In genomic region chr3:113231827-113232253, GRCh38 we compare ENCODE assay signal across 8 cellular contexts.
DNase-seq lines count a peak whose midpoint lies in the region; TF ChIP-seq lines count a peak whose summit lies in the region.

No MANE protein-coding gene starts in this region.

- DNase-seq in DMS53 (lab: John Stamatoyannopoulos, UW) (peak; percentile 71), NCI-H1694 treated with DMSO at 0.1 percent for 48 hours (lab: John Stamatoyannopoulos, UW) (peak; percentile 75), brain microvascular endothelial cell (peak; percentile 92), epidermal melanocyte (ENCODE audit: insufficient read length, low spot score) (no peak), NCI-H1436 treated with DMSO at 0.1 percent for 48 hours (lab: John Stamatoyannopoulos, UW) (no peak)
- DNase-seq in stimulated activated CD4-positive, alpha-beta T cell treated with anti-CD3 and anti-CD28 coated beads, Interleukin-4, amount 100 ng/mL, for 4 hours = no peak
- no peak for DNase-seq in activated CD4-positive, alpha-beta T cell treated with anti-CD3 and anti-CD28 coated beads, Interleukin-2, amount 50 U/mL, for 1 hour

- in situ Hi-C loops in brain microvascular endothelial cell (cut with HindIII; ENCODE audit: low pct_ligation_motif_present, low sequenced_read_pairs) = no loop called here

- H3K27me3 ChIP-seq in brain microvascular endothelial cell (replicated peaks) (no peaks in the 10 kb centered on the region), muscle layer of colon (ENCODE audit: control insufficient read depth in 1 of 2, insufficient read depth in 2 of 2, low read length in 2 of 2) (no peaks in the 10 kb centered on the region)

- no peak for TF ChIP-seq CTCF in brain microvascular endothelial cell (IDR thresholded peaks at IDR 0.05; ENCODE audit: low read depth, low read length, missing control alignments)

- H3K9ac ChIP-seq in muscle layer of colon (ENCODE audit: low read length) = peak overlapping the region; percentile 7

- no peaks in the 10 kb centered on the region for H3K36me3 ChIP-seq in brain microvascular endothelial cell (replicated peaks)
- H3K36me3 ChIP-seq in muscle layer of colon (ENCODE audit: insufficient read depth, low read length) = peaks cover 25% of the 10 kb centered on the region

- H3K27ac ChIP-seq in brain microvascular endothelial cell (peak overlapping the region; percentile 78), muscle layer of colon (ENCODE audit: low read depth, low read length) (peak overlapping the region; percentile 35)

- H3K9me3 ChIP-seq in muscle layer of colon (ENCODE audit: low read length) = no peaks in the 10 kb centered on the region

- H3K4me3 ChIP-seq in brain microvascular endothelial cell (ENCODE audit: low read depth, low read length) (no peak overlapping the region), muscle layer of colon (ENCODE audit: low read depth in 1 of 2, low read length in 2 of 2) (no peak overlapping the region)

- peaks cover 69% of the 10 kb centered on the region for H3K4me1 ChIP-seq in muscle layer of colon (ENCODE audit: insufficient read depth, low read length)

Comparison
In these comparisons a context has a peak if more than half of its experiments do, and no peak if none do; other contexts are left out.
1. DNase-seq: peak in DMS53 (single experiment), NCI-H1694 treated with DMSO at 0.1 percent for 48 hours (single experiment) and brain microvascular endothelial cell (single experiment); none in stimulated activated CD4-positive, alpha-beta T cell treated with anti-CD3 and anti-CD28 coated beads, Interleukin-4, amount 100 ng/mL, for 4 hours (0 of 2), activated CD4-positive, alpha-beta T cell treated with anti-CD3 and anti-CD28 coated beads, Interleukin-2, amount 50 U/mL, for 1 hour (single experiment), epidermal melanocyte (single experiment) and NCI-H1436 treated with DMSO at 0.1 percent for 48 hours (single experiment).